Comparison of ENCODE assay signal across 30 cellular contexts in genomic region chr4:10212901-10213300, GRCh38.
"Had no signal": no experiment of that assay in that cellular context is flagged by ENCODE, and none has a peak within 500 bp of the region (broad histone marks: within the 10 kb centered on the region; RNA-seq: fewer than 3 reads in every experiment).

No MANE protein-coding gene starts in this region.

- H3K4me3 ChIP-seq: coronary artery, dorsolateral prefrontal cortex, esophagus muscularis mucosa, gastroesophageal sphincter had no signal

- H3K9me3 ChIP-seq: esophagus muscularis mucosa, gastroesophageal sphincter had no signal

- ATAC-seq: activated CD4-positive, CD25-positive, alpha-beta regulatory T cell treated with anti-CD3 and anti-CD28 coated beads, Interleukin-2, amount 50 U/mL, for 24 hours; activated CD8-positive, alpha-beta T cell treated with anti-CD3 and anti-CD28 coated beads for 36 hours; activated T-cell treated with anti-CD3 and anti-CD28 coated beads, Interleukin-2, amount 50 U/mL, for 4 hours; activated T-helper 17 cell treated with anti-CD3 and anti-CD28 coated beads, Interleukin-2, amount 50 U/mL, for 72 hours; gastroesophageal sphincter; T-helper 17 cell had no signal

- FAIRE-seq: astrocyte, bronchial epithelial cell had no signal

- DNase-seq: activated B cell treated with CpG ODN at 0.5 μM for 24 hours; activated CD4-positive, alpha-beta T cell treated with anti-CD3 and anti-CD28 coated beads for 48 hours; activated CD4-positive, alpha-beta T cell treated with anti-CD3 and anti-CD28 coated beads, Interleukin-2, amount 50 U/mL, for 1 hour; activated CD4-positive, alpha-beta T cell treated with anti-CD3 and anti-CD28 coated beads, Interleukin-2, amount 50 U/mL, for 48 hours; activated CD8-positive, alpha-beta memory T cell treated with anti-CD3 and anti-CD28 coated beads for 24 hours; activated CD8-positive, alpha-beta T cell treated with anti-CD3 and anti-CD28 coated beads for 36 hours; activated effector memory CD4-positive, alpha-beta T cell treated with Interleukin-2 at 50 U/mL for 16 hours; activated gamma-delta T cell treated with Interleukin-2 at 50 U/mL for 16 hours; activated naive CD4-positive, alpha-beta T cell treated with anti-CD3 and anti-CD28 coated beads, Interleukin-2, amount 50 U/mL, for 16 hours; activated naive CD4-positive, alpha-beta T cell treated with Interleukin-2 at 50 U/mL for 16 hours; activated T-cell treated with anti-CD3 and anti-CD28 coated beads, Interleukin-2, amount 50 U/mL, for 4 hours; amniotic stem cell; anterior cingulate cortex; brain microvascular endothelial cell; dorsolateral prefrontal cortex; effector memory CD4-positive, alpha-beta T cell; endodermal cell; erythroblast; foreskin melanocyte; T-helper 1 cell; T-helper 17 cell; T1000; WERI-Rb-1 had no signal

- H3K36me3 ChIP-seq: brain microvascular endothelial cell, esophagus muscularis mucosa, gastroesophageal sphincter, WERI-Rb-1 had no signal

- H3K27ac ChIP-seq: brain microvascular endothelial cell, coronary artery, dorsolateral prefrontal cortex, esophagus muscularis mucosa, gastroesophageal sphincter, WERI-Rb-1 had no signal

- H3K27me3 ChIP-seq: brain microvascular endothelial cell, esophagus muscularis mucosa, gastroesophageal sphincter had no signal

- H3K4me1 ChIP-seq: esophagus muscularis mucosa, gastroesophageal sphincter had no signal
